Comparison of ENCODE assay signal across 8 cellular contexts in genomic region chr19:42075616-42076374, GRCh38. TPM values are rescaled to one million over a fixed set of nuclear protein-coding genes. Genes with fewer than 3 reads are reported as not detected.
DNase-seq lines count a peak whose midpoint lies in the region; ATAC-seq and TF ChIP-seq lines count a peak whose summit lies in the region.

Gene ZNF574, plus strand, starts transcription at chr19:42076166. Its CDS starts 2,441 bp downstream, at chr19:42078607.

- H3K4me1 ChIP-seq in heart left ventricle: peaks cover 0 to 26% (median 17%) of the 10 kb centered on the region in 12 donors
- peaks cover 8 to 31% (median 21%) of the 10 kb centered on the region in 4 donors for H3K4me1 ChIP-seq in upper lobe of left lung

- H3K27ac ChIP-seq in heart left ventricle: peak within 1 kb of the TSS; percentile 89 to 99 (median 94)
- peak within 1 kb of the TSS; percentile 90 to 98 (median 96) for H3K27ac ChIP-seq in upper lobe of left lung

- ATAC-seq in HG02870 (IDR thresholded peaks at IDR 0.05; ENCODE audit: unreplicated experiment) (peak; percentile 94), heart left ventricle (peak; percentile 98 to 100 (median 99)), upper lobe of left lung (ENCODE audit: low FRiP score in 2 of 2) (peak; percentile 98 to 100)

- TF ChIP-seq CTCF in GM13976 (IDR thresholded peaks at IDR 0.05; ENCODE audit: borderline replicate concordance, control extremely low read depth, extremely low read depth, insufficient read depth, missing control alignments): no peak
- no peak for TF ChIP-seq CTCF in heart left ventricle (IDR thresholded peaks at IDR 0.05)
- peak in 2 of 6 experiments; percentile 15 to 22 for TF ChIP-seq CTCF in upper lobe of left lung (IDR thresholded peaks at IDR 0.05)

- TF ChIP-seq POLR2A in heart left ventricle (IDR thresholded peaks at IDR 0.05) (peak in 1 of 2 donors; percentile 74), upper lobe of left lung (IDR thresholded peaks at IDR 0.05) (peak; percentile 53 to 95 (median 91))

- no peaks in the 10 kb centered on the region for H3K27me3 ChIP-seq in heart left ventricle
- no peaks in the 10 kb centered on the region for H3K27me3 ChIP-seq in upper lobe of left lung

- intact Hi-C loops in T-helper 1 cell treated with Interleukin-12 subunit alpha and Interleukin-12 subunit beta and Interleukin-4 antibody, amounts not matched to agents 30 ng/mL and 1 ng/mL, for 36 hours (cut with micrococcal nuclease): loop anchor here (1.0 to 5.0 kb wide), 13 partner anchors 41 to 813 kb away; partner anchors contain the start of genes DEDD2, HNRNPUL1, MEGF8 and POU2F2
- intact Hi-C loops in heart left ventricle (cut with DNase I): loop anchor here in 3 of 10 donors (1.0 to 5.0 kb wide), 5 partner anchors 37 to 193 kb away; partner anchors contain the start of genes ARHGEF1 (in 1 of the 3), ATP1A3 (in 1 of the 3) and RABAC1 (in 1 of the 3)

- 0 to 1% (median 0%) methylated on average over 58 to 80 of the region's 80 CpGs for WGBS in heart left ventricle, 4 donors
- WGBS in upper lobe of left lung, 2 donors: 0 to 1% methylated on average over 64 to 65 of the region's 80 CpGs

- peak within 1 kb of the TSS; percentile 62 to 96 (median 86) for H3K4me3 ChIP-seq in heart left ventricle
- H3K4me3 ChIP-seq in upper lobe of left lung: peak within 1 kb of the TSS; percentile 66 to 98 (median 96)

- in situ Hi-C loops in GM13976 (cut with MboI; ENCODE audit: low sequenced_read_pairs, unreplicated experiment): no loop called here

- H3K36me3 ChIP-seq in heart left ventricle (peaks cover 2 to 28% (median 24%) of the 10 kb centered on the region in 9 donors), upper lobe of left lung (peaks cover 10 to 24% (median 23%) of the 10 kb centered on the region in 4 donors)

- no peaks in the 10 kb centered on the region for H3K9me3 ChIP-seq in heart left ventricle
- H3K9me3 ChIP-seq in upper lobe of left lung: no peaks in the 10 kb centered on the region

- DNase-seq in GM13976 (ENCODE audit: low spot score) (peak; percentile 98), NCI-H146 treated with DMSO at 0.1 percent for 48 hours (lab: John Stamatoyannopoulos, UW; ENCODE audit: unreplicated experiment) (peak; percentile 99), amniotic epithelial cell (ENCODE audit: low read depth) (peak; percentile 99), heart left ventricle (peak; percentile 98 to 99 (median 99)), pons (ENCODE audit: low spot score) (peak; percentile 99), upper lobe of left lung (peak; percentile 98)

- TF ChIP-seq EP300 in upper lobe of left lung (IDR thresholded peaks at IDR 0.05): no peak

RNA-seq across cellular contexts. Expression of gene ZNF574, which starts in this region (rescaled TPM):
- 15.2 and 15.9 TPM in 2 replicates for total RNA-seq in T-helper 1 cell treated with Interleukin-12 subunit alpha and Interleukin-12 subunit beta and Interleukin-4 antibody, amounts not matched to agents 30 ng/mL and 1 ng/mL, for 36 hours
- total RNA-seq in heart left ventricle (10 to 100 TPM in 3 of 9 donors, 1 to 10 TPM in 6; 6.3 to 17.7 (median 8.8) TPM), upper lobe of left lung (10 to 100 TPM in 4 of 6 donors, 1 to 10 TPM in 2; 9.2 to 26.4 (median 13.3) TPM)
- polyA plus RNA-seq in heart left ventricle: 1 to 10 TPM; 5.1 to 6.9 TPM

Comparison
In these comparisons a context has a peak if more than half of its experiments do, and no peak if none do; other contexts are left out.
1. Peak in every context shown above with its lines: DNase-seq, ATAC-seq, H3K4me3 ChIP-seq and H3K27ac ChIP-seq.